In genomic region chr10:650691-651615, GRCh38 we compare ENCODE assay signal across 9 cellular contexts. TPM values are rescaled to one million over a fixed set of nuclear protein-coding genes. Genes with fewer than 3 reads are reported as not detected.
DNase-seq lines count a peak whose midpoint lies in the region; ATAC-seq and TF ChIP-seq lines count a peak whose summit lies in the region.
"Had no signal": no experiment of that assay in that cellular context is flagged by ENCODE, and none has a peak within 500 bp of the region (broad histone marks: within the 10 kb centered on the region; RNA-seq: fewer than 3 reads in every experiment).

No MANE protein-coding gene starts in this region.

- H3K27ac ChIP-seq in SJSA1: peak overlapping the region; percentile 21; the same call in 1 of the 2 replicates
- no peak overlapping the region for H3K27ac ChIP-seq in neural progenitor cell
- peak overlapping the region; percentile 20 for H3K27ac ChIP-seq in vagina
- H3K27ac ChIP-seq: epithelial cell of prostate had no signal

- H3K27ac Mint-ChIP-seq in neural progenitor cell: peak overlapping the region; percentile 1
- H3K27ac Mint-ChIP-seq in activated CD8-positive, alpha-beta T cell treated with anti-CD3 and anti-CD28 coated beads, Interleukin-2, amount 10 ng/mL, durations not matched to agents 7 days and 5 days: no peak overlapping the region
- H3K27ac Mint-ChIP-seq in activated CD4-positive, alpha-beta T cell treated with anti-CD3 and anti-CD28 coated beads, Interleukin-2, amount 10 ng/mL, durations not matched to agents 7 days and 5 days: no peak overlapping the region

- peaks cover 43% of the 10 kb centered on the region for H3K4me1 ChIP-seq in SJSA1 (replicated peaks)
- peaks cover 5% of the 10 kb centered on the region for H3K4me1 ChIP-seq in neural progenitor cell
- peaks cover 43% of the 10 kb centered on the region for H3K4me1 ChIP-seq in vagina

- no peak overlapping the region for H3K4me3 Mint-ChIP-seq in neural progenitor cell
- no peak overlapping the region for H3K4me3 Mint-ChIP-seq in activated CD8-positive, alpha-beta T cell treated with anti-CD3 and anti-CD28 coated beads, Interleukin-2, amount 10 ng/mL, durations not matched to agents 7 days and 5 days
- H3K4me3 Mint-ChIP-seq in activated CD4-positive, alpha-beta T cell treated with anti-CD3 and anti-CD28 coated beads, Interleukin-2, amount 10 ng/mL, durations not matched to agents 7 days and 5 days: no peak overlapping the region

- H3K36me3 ChIP-seq in SJSA1 (peaks cover 13% of the 10 kb centered on the region; the same call in 1 of the 2 replicates), neural progenitor cell (no peaks in the 10 kb centered on the region), vagina (no peaks in the 10 kb centered on the region)

- H3K4me3 ChIP-seq in SJSA1: peak overlapping the region; percentile 30
- no peak overlapping the region for H3K4me3 ChIP-seq in fibroblast of villous mesenchyme (ENCODE audit: low read depth, low read length)
- no peak overlapping the region for H3K4me3 ChIP-seq in neural progenitor cell
- peak overlapping the region in 1 of 2 donors; percentile 30 for H3K4me3 ChIP-seq in vagina

- peaks cover 10% of the 10 kb centered on the region for H3F3A ChIP-seq in neural progenitor cell (ENCODE audit: low read depth)

- TF ChIP-seq CTCF in fibroblast of villous mesenchyme (IDR thresholded peaks at IDR 0.05; ENCODE audit: insufficient read depth, low read depth, low read length) (no peak), neural progenitor cell (IDR thresholded peaks at IDR 0.05) (no peak), vagina (IDR thresholded peaks at IDR 0.05) (no peak)

- H3K9me3 Mint-ChIP-seq in neural progenitor cell: peaks cover 3% of the 10 kb centered on the region
- H3K9me3 Mint-ChIP-seq in activated CD8-positive, alpha-beta T cell treated with anti-CD3 and anti-CD28 coated beads, Interleukin-2, amount 10 ng/mL, durations not matched to agents 7 days and 5 days (ENCODE audit: insufficient read depth): no peaks in the 10 kb centered on the region
- H3K9me3 Mint-ChIP-seq in activated CD4-positive, alpha-beta T cell treated with anti-CD3 and anti-CD28 coated beads, Interleukin-2, amount 10 ng/mL, durations not matched to agents 7 days and 5 days: no peaks in the 10 kb centered on the region

- ATAC-seq in activated CD8-positive, alpha-beta T cell treated with anti-CD3 and anti-CD28 coated beads, Interleukin-2, amount 10 ng/mL, durations not matched to agents 7 days and 5 days: no peak

- POLR2A ChIA-PET in activated CD8-positive, alpha-beta T cell treated with anti-CD3 and anti-CD28 coated beads, Interleukin-2, amount 10 ng/mL, durations not matched to agents 7 days and 5 days (lab: Charles Lee): no interaction called here
- POLR2A ChIA-PET in activated CD4-positive, alpha-beta T cell treated with anti-CD3 and anti-CD28 coated beads, Interleukin-2, amount 10 ng/mL, durations not matched to agents 7 days and 5 days (lab: Charles Lee): no interaction called here

- peaks cover 79% of the 10 kb centered on the region for H3K79me2 ChIP-seq in neural progenitor cell (ENCODE audit: low read depth)

- H2AFZ ChIP-seq in neural progenitor cell (replicated peaks): no peak overlapping the region

- H3K36me3 Mint-ChIP-seq in neural progenitor cell: peaks cover 5% of the 10 kb centered on the region
- H3K36me3 Mint-ChIP-seq in activated CD8-positive, alpha-beta T cell treated with anti-CD3 and anti-CD28 coated beads, Interleukin-2, amount 10 ng/mL, durations not matched to agents 7 days and 5 days (ENCODE audit: low read depth): no peaks in the 10 kb centered on the region
- H3K36me3 Mint-ChIP-seq in activated CD4-positive, alpha-beta T cell treated with anti-CD3 and anti-CD28 coated beads, Interleukin-2, amount 10 ng/mL, durations not matched to agents 7 days and 5 days (ENCODE audit: low read depth): no peaks in the 10 kb centered on the region

- intact Hi-C loops in vagina (cut with DNase I): no loop called here

- peaks cover 2% of the 10 kb centered on the region for H3K27me3 Mint-ChIP-seq in neural progenitor cell (ENCODE audit: insufficient read depth, low read depth)
- H3K27me3 Mint-ChIP-seq in activated CD8-positive, alpha-beta T cell treated with anti-CD3 and anti-CD28 coated beads, Interleukin-2, amount 10 ng/mL, durations not matched to agents 7 days and 5 days (ENCODE audit: low read depth): no peaks in the 10 kb centered on the region
- no peaks in the 10 kb centered on the region for H3K27me3 Mint-ChIP-seq in activated CD4-positive, alpha-beta T cell treated with anti-CD3 and anti-CD28 coated beads, Interleukin-2, amount 10 ng/mL, durations not matched to agents 7 days and 5 days

- H4K20me1 ChIP-seq in neural progenitor cell (ENCODE audit: low read depth): peaks cover 75% of the 10 kb centered on the region

- H3K9me3 ChIP-seq in SJSA1 (replicated peaks) (no peaks in the 10 kb centered on the region), neural progenitor cell (ENCODE audit: low read depth) (no peaks in the 10 kb centered on the region), vagina (no peaks in the 10 kb centered on the region)

- no peak overlapping the region for H3K9ac ChIP-seq in neural progenitor cell

- H3K4me2 ChIP-seq in neural progenitor cell: no peak overlapping the region

- DNase-seq in SJSA1 (ENCODE audit: low read depth in 1 of 2, low spot score in 2 of 2) (peak in 1 of 2 experiments; percentile 23), fibroblast of villous mesenchyme (ENCODE audit: low read depth) (peak; percentile 37), neural progenitor cell (ENCODE audit: low spot score) (no peak), vagina (ENCODE audit: extremely low spot score in 2 of 2) (no peak), SIG-M5 treated with dmso at 0.1 percent for 504 hours (lab: John Stamatoyannopoulos, UW; ENCODE audit: unreplicated experiment) (no peak)
- no peak for DNase-seq in activated CD8-positive, alpha-beta T cell treated with anti-CD3 and anti-CD28 coated beads, Interleukin-2, amount 10 ng/mL, durations not matched to agents 7 days and 5 days
- no peak for DNase-seq in activated CD4-positive, alpha-beta T cell treated with anti-CD3 and anti-CD28 coated beads, Interleukin-2, amount 10 ng/mL, durations not matched to agents 7 days and 5 days
- DNase-seq: NCI-H1417 treated with DMSO at 0.1 percent for 48 hours had no signal

- peaks cover 16% of the 10 kb centered on the region for H3K4me1 Mint-ChIP-seq in neural progenitor cell
- no peaks in the 10 kb centered on the region for H3K4me1 Mint-ChIP-seq in activated CD8-positive, alpha-beta T cell treated with anti-CD3 and anti-CD28 coated beads, Interleukin-2, amount 10 ng/mL, durations not matched to agents 7 days and 5 days (ENCODE audit: low read depth)
- no peaks in the 10 kb centered on the region for H3K4me1 Mint-ChIP-seq in activated CD4-positive, alpha-beta T cell treated with anti-CD3 and anti-CD28 coated beads, Interleukin-2, amount 10 ng/mL, durations not matched to agents 7 days and 5 days

- TF ChIP-seq POLR2A in vagina (IDR thresholded peaks at IDR 0.05): no peak

- no peaks in the 10 kb centered on the region for H3K27me3 ChIP-seq in SJSA1 (replicated peaks)
- no peaks in the 10 kb centered on the region for H3K27me3 ChIP-seq in neural progenitor cell
- H3K27me3 ChIP-seq in vagina: no peaks in the 10 kb centered on the region

- CTCF ChIA-PET in activated CD8-positive, alpha-beta T cell treated with anti-CD3 and anti-CD28 coated beads, Interleukin-2, amount 10 ng/mL, durations not matched to agents 7 days and 5 days (lab: Charles Lee): no interaction called here
- CTCF ChIA-PET in activated CD4-positive, alpha-beta T cell treated with anti-CD3 and anti-CD28 coated beads, Interleukin-2, amount 10 ng/mL, durations not matched to agents 7 days and 5 days (lab: Charles Lee): no interaction called here

RNA-seq across cellular contexts. Expression of gene DIP2C, which starts 38.5 kb away (rescaled TPM):
- 14.0 and 17.5 TPM in 2 replicates for total RNA-seq in SJSA1 (2014; rRNA removed; shearing (Covaris generic))
- 18.7 and 19.9 TPM in 2 replicates for total RNA-seq in fibroblast of villous mesenchyme
- total RNA-seq in neural progenitor cell (ENCODE audit: low replicate concordance): 10.1 and 12.2 TPM in 2 replicates
- 18.4 TPM for total RNA-seq in vagina
- under 1 TPM; 0.34 to 0.39 TPM for total RNA-seq in activated CD8-positive, alpha-beta T cell treated with anti-CD3 and anti-CD28 coated beads, Interleukin-2, amount 10 ng/mL, durations not matched to agents 7 days and 5 days
- total RNA-seq in activated CD4-positive, alpha-beta T cell treated with anti-CD3 and anti-CD28 coated beads, Interleukin-2, amount 10 ng/mL, durations not matched to agents 7 days and 5 days: 1 to 10 TPM; 2.0 to 2.3 TPM
